Comparison of ENCODE assay signal across 14 cellular contexts in genomic region chr22:44412136-44412731, GRCh38.
DNase-seq lines count a peak whose midpoint lies in the region; ATAC-seq, FAIRE-seq and TF ChIP-seq lines count a peak whose summit lies in the region.
"Had no signal": no experiment of that assay in that cellular context is flagged by ENCODE, and none has a peak within 500 bp of the region (broad histone marks: within the 10 kb centered on the region; RNA-seq: fewer than 3 reads in every experiment).

No MANE protein-coding gene starts in this region.

- intact Hi-C loops in cardiac septum (cut with DNase I) = no loop called here
- intact Hi-C loops in Right ventricle myocardium inferior (cut with DNase I) = no loop called here
- intact Hi-C loops in HepG2 (cut with micrococcal nuclease; ENCODE audit: unreplicated experiment) = no loop called here
- intact Hi-C loops in colonic mucosa (cut with DNase I) = no loop called here

- BruUV-seq in HepG2 (replicated peaks; lab: Mats Ljungman, UMichigan) = no TSS peak

- no peak for TF ChIP-seq POLR2A in HepG2 (IDR thresholded peaks at IDR 0.05; ENCODE audit: insufficient read depth in 1 of 2, low read depth in 2 of 2, low read length in 2 of 2)

- H4K20me1 ChIP-seq in HepG2 (ENCODE audit: insufficient read depth, low read length) = no peaks in the 10 kb centered on the region

- FAIRE-seq in HepG2 (lab: Jason Lieb, UNC) (no peak), HTR-8/SVneo (lab: Jason Lieb, UNC) (no peak)
- FAIRE-seq: A549 had no signal

- DNase-seq in cardiac septum (ENCODE audit: low spot score) (peak; percentile 70), Right ventricle myocardium inferior (ENCODE audit: missing footprints) (no peak), HepG2 (ENCODE audit: low spot score) (no peak), neuronal stem cell (ENCODE audit: low spot score) (no peak), NCI-H345 treated with DMSO at 0.1 percent for 48 hours (lab: John Stamatoyannopoulos, UW; ENCODE audit: unreplicated experiment) (no peak), colonic mucosa (no peak), HTR-8/SVneo (ENCODE audit: insufficient read length, low spot score) (no peak)
- no peak for DNase-seq in central memory CD4-positive, alpha-beta T cell
- DNase-seq: Caco-2, KBM-7, NCI-H146, NCI-H345 had no signal

- H3K4ac ChIP-seq in neuronal stem cell (ENCODE audit: low read length) = no peak overlapping the region

- no peak overlapping the region for H4K91ac ChIP-seq in neuronal stem cell (ENCODE audit: low read depth, low read length, poor library complexity)

- H2AFZ ChIP-seq in HepG2 (ENCODE audit: low read length) (no peak overlapping the region), neuronal stem cell (ENCODE audit: low read length) (peak overlapping the region; percentile 90)
- H2AFZ ChIP-seq: PC-9 had no signal

- H2BK5ac ChIP-seq in neuronal stem cell (ENCODE audit: low read length) = no peak overlapping the region

- H3K4me1 ChIP-seq in HepG2 (ENCODE audit: insufficient read depth, low read length) = peaks cover 20% of the 10 kb centered on the region
- peaks cover 6 to 18% of the 10 kb centered on the region in 2 donors for H3K4me1 ChIP-seq in neuronal stem cell (ENCODE audit: control insufficient read depth in 2 of 2, insufficient read depth in 1 of 2, low read depth in 1 of 2, low read length in 2 of 2)
- no peaks in the 10 kb centered on the region for H3K4me1 ChIP-seq in colonic mucosa
- H3K4me1 ChIP-seq: A549, Caco-2 had no signal

- H3K4me3 ChIP-seq in HepG2 (replicated peaks in 1 of 3; ENCODE audit: insufficient read depth in 1 of 3, low read depth in 2 of 3, low read length in 3 of 3) (peak overlapping the region in 1 of 3 experiments; percentile 40; a peak in 1 of 6 replicates), neuronal stem cell (ENCODE audit: low read length in 2 of 2) (no peak overlapping the region), colonic mucosa (no peak overlapping the region)
- H3K4me3 ChIP-seq: A549, PC-9 had no signal

- ATAC-seq in Right ventricle myocardium inferior (no peak), HepG2 (peak; percentile 64)

- TF ChIP-seq RAD21 in HepG2 (CRISPR knock-in tag; IDR thresholded peaks at IDR 0.05) = no peak

- POLR2A ChIA-PET in HepG2 (lab: Yijun Ruan, JAX) = no interaction called here

- no peak for TF ChIP-seq CTCF in HepG2 (CRISPR knock-in tag; IDR thresholded peaks at IDR 0.05)
- no peak for TF ChIP-seq CTCF in colonic mucosa (IDR thresholded peaks at IDR 0.05)

- no peak overlapping the region for H2AK5ac ChIP-seq in neuronal stem cell (ENCODE audit: low read depth, low read length)

- H3K4me2 ChIP-seq in HepG2 (ENCODE audit: low read depth, low read length) (peak overlapping the region; percentile 61), neuronal stem cell (ENCODE audit: insufficient read depth, low read length, poor library complexity, severe bottlenecking) (no peak overlapping the region)
- H3K4me2 ChIP-seq: A549, PC-9 had no signal

- peak overlapping the region; percentile 36 for H2BK12ac ChIP-seq in neuronal stem cell (ENCODE audit: low read length)

- no peak overlapping the region for H3K23ac ChIP-seq in neuronal stem cell (ENCODE audit: low read depth, low read length, poor library complexity)

- H3K9ac ChIP-seq in HepG2 (ENCODE audit: insufficient read depth, low read depth, low read length) (no peak overlapping the region), neuronal stem cell (ENCODE audit: low read depth, low read length, poor library complexity) (peak overlapping the region; percentile 64), colonic mucosa (ENCODE audit: low read depth in 2 of 2, low read length in 2 of 2) (no peak overlapping the region)

- no peak overlapping the region for H4K8ac ChIP-seq in neuronal stem cell (ENCODE audit: low read depth, low read length)

- peaks cover under 1% of the 10 kb centered on the region for H3K79me1 ChIP-seq in neuronal stem cell (ENCODE audit: low read depth, low read length)

- H3K14ac ChIP-seq in neuronal stem cell (ENCODE audit: low read length) = peak overlapping the region; percentile 67

- no peak overlapping the region for H2BK120ac ChIP-seq in neuronal stem cell (ENCODE audit: low read depth, low read length)

- CTCF ChIA-PET in HepG2 (lab: Yijun Ruan, JAX; ENCODE audit: low intra/inter-chr PET ratio, low total read pairs) = no interaction called here

- TF ChIP-seq EP300 in HepG2 (IDR thresholded peaks at IDR 0.05; ENCODE audit: low read depth in 2 of 2, low read length in 2 of 2) = no peak
- TF ChIP-seq EP300 in HepG2 (CRISPR knock-in tag; IDR thresholded peaks at IDR 0.05; ENCODE audit: borderline replicate concordance) = no peak

- 29% methylated on average over 5 of the region's 19 CpGs for WGBS in HepG2 (ENCODE audit: low lambda C conversion rate)
- no CpG with 5 or more reads among the region's 19 CpGs for WGBS in neuronal stem cell (ENCODE audit: extremely low coverage in 2 of 2, insufficient read length in 2 of 2, insufficient replicate concordance in 1 of 2), 2 donors

- in situ Hi-C loops in HepG2 (cut with HindIII; ENCODE audit: extremely low pct_ligation_motif_present, low pct_unique_long_range_greater_than_20kb) = no loop called here

- H3K36me3 ChIP-seq in HepG2 (replicated peaks in 1 of 2; ENCODE audit: control insufficient read depth in 1 of 2, insufficient read depth in 2 of 2, low read length in 2 of 2) = no peaks in the 10 kb centered on the region
- H3K36me3 ChIP-seq in neuronal stem cell (replicated peaks in 1 of 2; ENCODE audit: control insufficient read depth in 2 of 2, insufficient read depth in 2 of 2, low read length in 2 of 2) = no peaks in the 10 kb centered on the region
- no peaks in the 10 kb centered on the region for H3K36me3 ChIP-seq in colonic mucosa

- peaks cover 9 to 49% of the 10 kb centered on the region in 2 experiments for H3K27me3 ChIP-seq in HepG2 (ENCODE audit: control insufficient read depth in 1 of 2, insufficient read depth in 2 of 2, low read length in 2 of 2)
- peaks cover 0 to 22% (median 0%) of the 10 kb centered on the region in 3 experiments for H3K27me3 ChIP-seq in neuronal stem cell (ENCODE audit: control insufficient read depth in 3 of 3, insufficient read depth in 3 of 3, low read depth in 1 of 3, low read length in 3 of 3)
- H3K27me3 ChIP-seq in colonic mucosa = no peaks in the 10 kb centered on the region

- H3K18ac ChIP-seq in neuronal stem cell (ENCODE audit: low read length) = peak overlapping the region; percentile 84

- H3K9me3 ChIP-seq in HepG2 (ENCODE audit: low read length) (peaks cover 5% of the 10 kb centered on the region; the same call in 1 of the 2 replicates), neuronal stem cell (replicated peaks in 1 of 2; ENCODE audit: control insufficient read depth in 2 of 2, insufficient read depth in 1 of 2, low read depth in 1 of 2, low read length in 2 of 2) (no peaks in the 10 kb centered on the region), colonic mucosa (no peaks in the 10 kb centered on the region)
- H3K9me3 ChIP-seq: Caco-2 had no signal

- H3K79me2 ChIP-seq in HepG2 (ENCODE audit: insufficient read depth, low read length) = no peaks in the 10 kb centered on the region

- H3K27ac ChIP-seq in HepG2 (ENCODE audit: extremely low read length, insufficient read depth, low read length) (no peak overlapping the region), neuronal stem cell (replicated peaks; ENCODE audit: low read length) (no peak overlapping the region), colonic mucosa (no peak overlapping the region)
- H3K27ac ChIP-seq: PC-9 had no signal

- peak overlapping the region; percentile 78 for H2BK15ac ChIP-seq in neuronal stem cell (ENCODE audit: low read length)

TF ChIP-seq in HepG2, 621 proteins besides CTCF, POLR2A, EP300 and RAD21:
- TF ChIP-seq UBTF (CRISPR knock-in tag; IDR thresholded peaks at IDR 0.05) (peak; percentile 10; the same call in 1 of the 2 replicates), POGZ (CRISPR knock-in tag; IDR thresholded peaks at IDR 0.05) (no peak), GLI4 (CRISPR knock-in tag; IDR thresholded peaks at IDR 0.05; ENCODE audit: borderline replicate concordance) (no peak), AGO1 (IDR thresholded peaks at IDR 0.05; ENCODE audit: low read depth, low read length, poor library complexity, severe bottlenecking) (no peak), NR2C2 (CRISPR knock-in tag; IDR thresholded peaks at IDR 0.05; ENCODE audit: borderline replicate concordance) (0 out of 2 replicates have a peak, but pooled peaks have one; percentile 17), TBX3 (IDR thresholded peaks at IDR 0.05; ENCODE audit: borderline replicate concordance) (no peak), SRSF9 (IDR thresholded peaks at IDR 0.05; ENCODE audit: borderline replicate concordance, insufficient read depth, low read depth, low read length, poor library complexity, severe bottlenecking) (no peak), CCDC6 (CRISPR knock-in tag; IDR thresholded peaks at IDR 0.05) (no peak), ZNF546 (CRISPR knock-in tag; conservative IDR thresholded peaks at IDR 0.05) (no peak)
TF ChIP-seq in HepG2: peak in this region for 2.
